ENCODE assay signal across 8 cellular contexts in the genomic region with DNA sequence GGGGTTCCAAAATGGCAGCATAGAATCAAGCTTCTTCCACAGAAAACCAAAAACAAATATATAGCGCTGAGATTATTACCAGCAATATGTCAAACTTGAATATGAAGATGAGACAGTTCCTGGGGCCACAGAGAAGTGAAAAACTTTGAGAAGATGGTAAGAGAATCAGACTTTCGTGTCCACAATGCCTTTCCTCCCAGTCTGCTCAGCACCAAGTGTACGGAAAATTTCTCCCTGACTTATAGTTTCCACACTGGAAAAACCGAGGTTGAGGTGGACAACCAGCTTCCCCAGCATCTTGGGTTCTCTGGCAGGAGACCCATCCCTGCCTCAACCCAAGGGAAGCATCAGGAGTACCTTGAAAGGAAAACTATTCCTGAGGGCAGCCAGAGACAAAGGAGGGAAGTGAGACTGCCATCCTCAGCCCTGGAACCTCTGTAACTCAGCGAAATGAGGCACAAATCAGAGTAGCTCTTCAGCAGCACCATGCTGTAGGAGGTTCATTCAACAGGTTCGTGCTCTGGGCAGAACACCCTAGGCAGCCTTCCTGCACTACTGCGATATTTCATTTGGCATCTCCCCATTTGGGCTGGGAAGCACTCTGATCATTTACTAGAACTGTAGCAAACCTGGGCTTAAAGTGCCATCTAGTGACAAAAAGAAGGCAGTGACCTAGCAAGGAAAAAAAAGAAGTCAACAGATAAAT. TPM values are rescaled to one million over a fixed set of nuclear protein-coding genes. Genes with fewer than 3 reads are reported as not detected.
DNase-seq lines count a peak whose midpoint lies in the region; ATAC-seq and TF ChIP-seq lines count a peak whose summit lies in the region.

No MANE protein-coding gene starts in this region.

- H3K4me1 ChIP-seq in prostate gland (replicated peaks), result no peaks in the 10 kb centered on the region

- H3K9me3 ChIP-seq in prostate gland, result no peaks in the 10 kb centered on the region

- intact Hi-C loops in head of caudate nucleus (cut with DNase I), result no loop called here
- intact Hi-C loops in prostate gland (cut with DNase I), result loop anchor here (10.0 kb wide), 1 partner anchor 1292 kb away; no protein-coding TSS in a partner anchor

- H3K36me3 ChIP-seq in GM06990 (ENCODE audit: control insufficient read depth, insufficient read depth, low read length), result no peaks in the 10 kb centered on the region
- H3K36me3 ChIP-seq in prostate gland, result no peaks in the 10 kb centered on the region

- WGBS in prostate gland, result 62% methylated on average over 7 of the region's 7 CpGs

- H3K27me3 ChIP-seq in GM06990 (replicated peaks; ENCODE audit: control insufficient read depth, insufficient read depth, low read length) (no peaks in the 10 kb centered on the region), prostate gland (replicated peaks; ENCODE audit: insufficient read depth) (no peaks in the 10 kb centered on the region)

- ATAC-seq in HG03103 (IDR thresholded peaks at IDR 0.05; ENCODE audit: low read depth, unreplicated experiment) (peak; percentile 89), HG03159 (IDR thresholded peaks at IDR 0.05; ENCODE audit: unreplicated experiment) (no peak)

- no peak overlapping the region for H3K27ac ChIP-seq in prostate gland

- no peak for TF ChIP-seq POLR2A in prostate gland (IDR thresholded peaks at IDR 0.05)

- TF ChIP-seq CTCF in GM06990 (IDR thresholded peaks at IDR 0.05; ENCODE audit: insufficient read depth, low read length, poor library complexity, severe bottlenecking) (peak; percentile 77), prostate gland (IDR thresholded peaks at IDR 0.05) (peak in 3 of 4 experiments; percentile 57 to 81 (median 78))

- H3K4me3 ChIP-seq in GM06990 (replicated peaks; ENCODE audit: low read depth, low read length), result no peak overlapping the region
- no peak overlapping the region for H3K4me3 ChIP-seq in prostate gland

- in situ Hi-C loops in ACHN (cut with HindIII; ENCODE audit: low pct_ligation_motif_present, low pct_unique_long_range_greater_than_20kb, low sequenced_read_pairs), result no loop called here

- DNase-seq in ACHN (peak; percentile 77), GM06990 (ENCODE audit: extremely low read depth, insufficient read length) (no peak), NCI-H446 treated with DMSO at 0.1 percent for 48 hours (lab: John Stamatoyannopoulos, UW) (peak; percentile 44), head of caudate nucleus (peak in 26 of 42 donors; percentile 14 to 75 (median 40)), prostate gland (ENCODE audit: low spot score) (peak; percentile 45)
- DNase-seq in activated T-cell treated with anti-CD3 and anti-CD28 coated beads, Interleukin-2, amount 50 U/mL, for 1 hour, result peak; percentile 22

RNA-seq across cellular contexts. Expression of a gene that starts 52.4 kb away (rescaled TPM):
- 10 to 100 TPM; 20.4 to 40.0 TPM for total RNA-seq in prostate gland
